ENCODE assay signal across 19 cellular contexts in the genomic region with DNA sequence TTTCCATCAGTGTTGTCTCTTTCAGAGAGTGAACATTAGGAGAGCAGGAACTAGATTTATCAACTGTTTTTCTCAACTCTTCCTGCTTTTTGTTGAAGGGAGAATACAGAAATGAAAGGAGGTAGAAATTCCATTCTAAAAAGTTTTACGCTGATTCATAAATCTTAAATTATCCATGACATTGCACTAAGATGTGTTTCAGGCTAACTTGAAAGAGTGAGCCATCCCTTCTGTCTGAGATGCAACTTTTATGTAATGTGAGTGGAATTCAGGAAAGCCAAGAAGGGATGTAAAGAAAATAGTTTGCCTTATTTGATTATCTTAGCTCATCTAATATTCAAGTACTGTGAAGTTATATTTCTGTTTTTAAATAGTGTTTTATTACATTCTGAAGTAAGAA.
A peak's percentile ranks its signal among the peaks of the same experiment; 100 is the strongest.
DNase-seq lines count a peak whose midpoint lies in the region; TF ChIP-seq lines count a peak whose summit lies in the region.
"Had no signal": no experiment of that assay in that cellular context is flagged by ENCODE, and none has a peak within 500 bp of the region (broad histone marks: within the 10 kb centered on the region; RNA-seq: fewer than 3 reads in every experiment).

No MANE protein-coding gene starts in this region.

- H3K9me3 Mint-ChIP-seq in chondrocyte (ENCODE audit: low read depth): no peaks in the 10 kb centered on the region
- H3K9me3 Mint-ChIP-seq: activated naive CD4-positive, alpha-beta T cell treated with anti-CD3 and anti-CD28 coated beads for 36 hours; central memory CD8-positive, alpha-beta T cell; H9; stimulated activated naive CD8-positive, alpha-beta T cell treated with anti-CD3 and anti-CD28 coated beads, Interleukin-15, Interleukin-2, amounts not matched to agents 100 ng/mL and 50 ng/mL, for 24 hours had no signal

- H3K4me1 ChIP-seq in neuronal stem cell (ENCODE audit: control insufficient read depth in 2 of 2, insufficient read depth in 1 of 2, low read depth in 1 of 2, low read length in 2 of 2): peaks cover 9 to 16% of the 10 kb centered on the region in 2 donors
- H3K4me1 ChIP-seq: Peyer's patch had no signal

- H4K91ac ChIP-seq in neuronal stem cell (ENCODE audit: low read depth, low read length, poor library complexity): no peak overlapping the region

- no CpG with 5 or more reads among the region's 1 CpG for WGBS in neuronal stem cell (ENCODE audit: extremely low coverage in 2 of 2, insufficient read length in 2 of 2, insufficient replicate concordance in 1 of 2), 2 donors

- H2AK5ac ChIP-seq in neuronal stem cell (ENCODE audit: low read depth, low read length): no peak overlapping the region

- H2BK120ac ChIP-seq in neuronal stem cell (ENCODE audit: low read depth, low read length): no peak overlapping the region

- H3K23ac ChIP-seq in neuronal stem cell (ENCODE audit: low read depth, low read length, poor library complexity): no peak overlapping the region

- no peak overlapping the region for H2BK5ac ChIP-seq in neuronal stem cell (ENCODE audit: low read length)

- no peaks in the 10 kb centered on the region for H3K36me3 ChIP-seq in neuronal stem cell (replicated peaks in 1 of 2; ENCODE audit: control insufficient read depth in 2 of 2, insufficient read depth in 2 of 2, low read length in 2 of 2)
- H3K36me3 ChIP-seq: Peyer's patch had no signal

- H3K4me2 ChIP-seq in neuronal stem cell (ENCODE audit: insufficient read depth, low read length, poor library complexity, severe bottlenecking): no peak overlapping the region

- H2BK12ac ChIP-seq in neuronal stem cell (ENCODE audit: low read length): no peak overlapping the region

- H3K4me3 ChIP-seq in neuronal stem cell (ENCODE audit: low read length in 2 of 2): no peak overlapping the region
- H3K4me3 ChIP-seq: Peyer's patch had no signal

- H3K14ac ChIP-seq in neuronal stem cell (ENCODE audit: low read length): no peak overlapping the region

- H3K4me1 Mint-ChIP-seq in chondrocyte (ENCODE audit: low read depth): peaks cover 85% of the 10 kb centered on the region

- peaks cover 0 to 2% of the 10 kb centered on the region in 2 donors for H3K9me3 ChIP-seq in neuronal stem cell (replicated peaks in 1 of 2; ENCODE audit: control insufficient read depth in 2 of 2, insufficient read depth in 1 of 2, low read depth in 1 of 2, low read length in 2 of 2)
- H3K9me3 ChIP-seq: Peyer's patch had no signal

- H2AFZ ChIP-seq in neuronal stem cell (ENCODE audit: low read length): no peak overlapping the region

- H2BK15ac ChIP-seq in neuronal stem cell (ENCODE audit: low read length): no peak overlapping the region

- no peaks in the 10 kb centered on the region for H3K27me3 Mint-ChIP-seq in chondrocyte (ENCODE audit: low read depth)
- H3K27me3 Mint-ChIP-seq: central memory CD8-positive, alpha-beta T cell; stimulated activated naive CD8-positive, alpha-beta T cell treated with anti-CD3 and anti-CD28 coated beads, Interleukin-15, Interleukin-2, amounts not matched to agents 100 ng/mL and 50 ng/mL, for 24 hours had no signal

- H3K4me3 Mint-ChIP-seq in chondrocyte (ENCODE audit: unreplicated experiment): peak overlapping the region; percentile 25
- H3K4me3 Mint-ChIP-seq: activated naive CD4-positive, alpha-beta T cell treated with anti-CD3 and anti-CD28 coated beads for 36 hours; central memory CD8-positive, alpha-beta T cell; H9; stimulated activated naive CD8-positive, alpha-beta T cell treated with anti-CD3 and anti-CD28 coated beads, Interleukin-15, Interleukin-2, amounts not matched to agents 100 ng/mL and 50 ng/mL, for 24 hours had no signal

- TF ChIP-seq CTCF in chondrocyte (IDR thresholded peaks at IDR 0.05): no peak

- peak; percentile 35 for DNase-seq in AG08395 (ENCODE audit: low spot score)
- peak; percentile 39 for DNase-seq in LHCN-M2 (ENCODE audit: low read depth)
- DNase-seq in chondrocyte (ENCODE audit: low spot score): no peak
- DNase-seq in left kidney (ENCODE audit: low read depth, low spot score): peak; percentile 31
- DNase-seq in neuronal stem cell (ENCODE audit: low spot score): no peak
- no peak for DNase-seq in HUDEP-2 (lab: John Stamatoyannopoulos, UW; ENCODE audit: unreplicated experiment in 76 of 76)
- no peak for DNase-seq in epidermal melanocyte (ENCODE audit: insufficient read length, low spot score)
- no peak for DNase-seq in NCI-H446 treated with DMSO at 0.1 percent for 48 hours (lab: John Stamatoyannopoulos, UW)
- DNase-seq: ACHN; activated CD4-positive, alpha-beta T cell treated with anti-CD3 and anti-CD28 coated beads for 1 hour; activated naive CD4-positive, alpha-beta T cell treated with anti-CD3 and anti-CD28 coated beads for 36 hours; H9; NCI-H187; NCI-H526 treated with DMSO at 0.1 percent for 48 hours; nucleus accumbens; Peyer's patch; small intestine had no signal

- H3K4ac ChIP-seq in neuronal stem cell (ENCODE audit: low read length): no peak overlapping the region

- no peaks in the 10 kb centered on the region for H3K79me1 ChIP-seq in neuronal stem cell (ENCODE audit: low read depth, low read length)

- peak overlapping the region; percentile 90 for H3K27ac Mint-ChIP-seq in chondrocyte (ENCODE audit: unreplicated experiment)
- H3K27ac Mint-ChIP-seq: activated naive CD4-positive, alpha-beta T cell treated with anti-CD3 and anti-CD28 coated beads for 36 hours; H9; stimulated activated naive CD8-positive, alpha-beta T cell treated with anti-CD3 and anti-CD28 coated beads, Interleukin-15, Interleukin-2, amounts not matched to agents 100 ng/mL and 50 ng/mL, for 24 hours had no signal

- no peak overlapping the region for H4K8ac ChIP-seq in neuronal stem cell (ENCODE audit: low read depth, low read length)

- no peaks in the 10 kb centered on the region for H3K36me3 Mint-ChIP-seq in chondrocyte (ENCODE audit: low read depth)

- H3K18ac ChIP-seq in neuronal stem cell (ENCODE audit: low read length): no peak overlapping the region

- no peaks in the 10 kb centered on the region for H3K27me3 ChIP-seq in neuronal stem cell (ENCODE audit: control insufficient read depth in 3 of 3, insufficient read depth in 3 of 3, low read depth in 1 of 3, low read length in 3 of 3)
- H3K27me3 ChIP-seq: Peyer's patch had no signal

- H3K27ac ChIP-seq in neuronal stem cell (replicated peaks; ENCODE audit: low read length): no peak overlapping the region
- H3K27ac ChIP-seq: Peyer's patch had no signal

- H3K9ac ChIP-seq in neuronal stem cell (ENCODE audit: low read depth, low read length, poor library complexity): no peak overlapping the region

Comparison
In these comparisons a context has a peak if more than half of its experiments do, and no peak if none do; other contexts are left out.
1. DNase-seq: peak in AG08395 (single experiment), LHCN-M2 (single experiment) and left kidney (single experiment); none in chondrocyte (single experiment), neuronal stem cell (single experiment), HUDEP-2 (0 of 76), epidermal melanocyte (single experiment) and NCI-H446 treated with DMSO at 0.1 percent for 48 hours (single experiment).